ENCODE assay signal across 1 cellular context in the genomic region with DNA sequence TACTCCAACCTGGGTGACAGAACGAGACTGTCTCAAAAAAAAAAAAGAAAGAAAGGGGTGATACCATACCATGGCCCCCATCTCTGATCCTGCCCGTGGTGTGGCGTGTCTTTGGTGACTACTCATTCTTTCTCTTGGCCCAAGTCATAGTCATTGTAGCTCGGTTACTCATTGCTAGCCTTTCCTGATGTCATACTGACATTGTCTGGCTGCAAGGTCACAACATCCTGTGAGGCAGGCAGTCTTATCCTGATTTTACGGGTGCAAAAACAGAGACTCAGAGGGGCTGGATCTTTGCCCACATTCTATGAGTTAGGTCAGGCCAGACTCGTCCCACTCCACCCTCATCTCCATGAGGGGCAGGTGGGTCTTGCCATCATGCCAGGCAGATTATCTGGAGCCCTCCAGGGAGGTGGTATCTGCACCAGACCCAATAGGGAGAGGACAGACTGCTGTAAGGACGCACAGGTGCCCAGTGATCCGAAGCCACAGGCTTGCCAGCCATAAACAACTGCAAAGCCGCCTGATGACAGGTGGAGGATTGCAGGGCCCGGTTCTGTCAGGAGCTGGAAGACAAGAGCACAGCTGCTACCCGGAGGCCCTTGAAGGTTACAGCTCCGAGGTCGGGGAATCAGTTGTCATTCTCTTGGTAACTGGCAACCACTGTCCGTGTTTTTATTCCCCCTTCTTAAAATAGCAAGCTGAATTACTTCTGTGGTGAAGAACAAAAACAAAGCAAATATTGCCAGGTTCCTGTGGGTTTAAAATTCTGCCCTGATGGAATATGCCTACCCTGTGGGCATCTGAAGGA.
TF ChIP-seq lines count a peak whose summit lies in the region.

No MANE protein-coding gene starts in this region.

TF ChIP-seq in H1, 55 proteins besides CTCF, POLR2A, EP300 and RAD21:
- TF ChIP-seq BCL11A (IDR thresholded peaks at IDR 0.05; ENCODE audit: low read depth in 2 of 2, low read length in 2 of 2): no peak
- TF ChIP-seq GTF2F1 (IDR thresholded peaks at IDR 0.05; ENCODE audit: borderline replicate concordance, low read depth, low read length): no peak
- no peak for TF ChIP-seq CTBP2 (IDR thresholded peaks at IDR 0.05; ENCODE audit: borderline replicate concordance, insufficient read depth, insufficient read length, low read length)
- 0 out of 4 replicates have a peak, but pooled peaks of 1 of the 2 experiments have one; percentile 53 for TF ChIP-seq SIN3A (conservative IDR thresholded peaks at IDR 0.05 in 1 of 2, IDR thresholded peaks at IDR 0.05 in 1 of 2; ENCODE audit: low read depth in 1 of 2, low read length in 2 of 2)
TF ChIP-seq in H1: peak in this region for 1.
